Comparison of ENCODE assay signal across 10 cellular contexts in genomic region chr16:67349172-67349571, GRCh38. TPM values are rescaled to one million over a fixed set of nuclear protein-coding genes. Genes with fewer than 3 reads are reported as not detected.
DNase-seq lines count a peak whose midpoint lies in the region; ATAC-seq and TF ChIP-seq lines count a peak whose summit lies in the region.
"Had no signal": no experiment of that assay in that cellular context is flagged by ENCODE, and none has a peak within 500 bp of the region (broad histone marks: within the 10 kb centered on the region; RNA-seq: fewer than 3 reads in every experiment).

No MANE protein-coding gene starts in this region.

- intact Hi-C loops in heart right ventricle (cut with DNase I): no loop called here

- H3K27me3 ChIP-seq in heart right ventricle (no peaks in the 10 kb centered on the region), right atrium auricular region (no peaks in the 10 kb centered on the region)

- H3K4me3 ChIP-seq in heart right ventricle (no peak overlapping the region), right atrium auricular region (no peak overlapping the region), fibroblast of mammary gland (ENCODE audit: control insufficient read depth, low read depth, low read length) (no peak overlapping the region)

- H3K9me3 ChIP-seq in heart right ventricle: no peaks in the 10 kb centered on the region
- H3K9me3 ChIP-seq in right atrium auricular region: no peaks in the 10 kb centered on the region

- no peak for DNase-seq in heart right ventricle
- DNase-seq in right atrium auricular region (ENCODE audit: low spot score): no peak
- peak; percentile 47 for DNase-seq in OCI-M1 (lab: John Stamatoyannopoulos, UW)
- peak; percentile 46 for DNase-seq in fibroblast of mammary gland (ENCODE audit: low read depth)
- DNase-seq in hippocampal formation (lab: John Stamatoyannopoulos, UW): no peak
- no peak for DNase-seq in stimulated activated CD4-positive, alpha-beta T cell treated with anti-CD3 and anti-CD28 coated beads, Interleukin-12 subunit alpha, Interleukin-12 subunit beta, amount 100 ng/mL, for 4 hours
- DNase-seq in iPS-NIHi11 (ENCODE audit: low spot score): no peak

- H3K36me3 ChIP-seq in heart right ventricle: no peaks in the 10 kb centered on the region
- H3K36me3 ChIP-seq in right atrium auricular region: no peaks in the 10 kb centered on the region

- no peak overlapping the region for H3K27ac ChIP-seq in heart right ventricle
- H3K27ac ChIP-seq in right atrium auricular region: no peak overlapping the region
- H3K27ac ChIP-seq: VCaP had no signal

- TF ChIP-seq CTCF in heart right ventricle (IDR thresholded peaks at IDR 0.05) (peak in 8 of 9 donors; percentile 19 to 58 (median 46)), right atrium auricular region (IDR thresholded peaks at IDR 0.05) (peak in 1 of 2 donors; percentile 54), fibroblast of mammary gland (conservative IDR thresholded peaks at IDR 0.05; ENCODE audit: control insufficient read depth, insufficient read depth, low read depth, low read length) (peak; percentile 61)

- no peak for ATAC-seq in heart right ventricle
- ATAC-seq in GM19395 (IDR thresholded peaks at IDR 0.05; ENCODE audit: unreplicated experiment): no peak

- H3K4me1 ChIP-seq in heart right ventricle (peaks cover 0 to 11% (median 6%) of the 10 kb centered on the region in 9 donors), right atrium auricular region (no peaks in the 10 kb centered on the region)

RNA-seq across cellular contexts. Expression of gene LRRC36, which starts 22.6 kb away (rescaled TPM):
- total RNA-seq in heart right ventricle: under 1 TPM in 1 of 10 donors, not detected in 9; 0.26 TPM
- polyA plus RNA-seq in heart right ventricle: under 1 TPM; 0.42 to 0.88 TPM
- total RNA-seq in right atrium auricular region: under 1 TPM; 0.33 to 0.43 TPM

RNA-seq across cellular contexts. Expression of gene KCTD19, which starts 22.6 kb away (rescaled TPM):
- total RNA-seq in heart right ventricle (not detected), right atrium auricular region (under 1 TPM in 1 of 2 donors, not detected in 1; 0.08 TPM)
- under 1 TPM; 0.01 to 0.22 TPM for polyA plus RNA-seq in heart right ventricle
- total RNA-seq: posterior vena cava had no signal

RNA-seq across cellular contexts. Expression of gene TPPP3, which starts 44.1 kb away (rescaled TPM):
- total RNA-seq in heart right ventricle (10 to 100 TPM in 1 of 10 donors, 1 to 10 TPM in 9; 6.4 to 15.9 (median 9.0) TPM), right atrium auricular region (10 to 100 TPM; 24.1 to 56.4 TPM)
- polyA plus RNA-seq in heart right ventricle: 10 to 100 TPM; 21.1 to 26.1 TPM

Comparison
In these comparisons a context has a peak if more than half of its experiments do, and no peak if none do; other contexts are left out.
1. DNase-seq: peak in OCI-M1 (single experiment) and fibroblast of mammary gland (single experiment); none in heart right ventricle (0 of 2), right atrium auricular region (single experiment), hippocampal formation (0 of 2), stimulated activated CD4-positive, alpha-beta T cell treated with anti-CD3 and anti-CD28 coated beads, Interleukin-12 subunit alpha, Interleukin-12 subunit beta, amount 100 ng/mL, for 4 hours (single experiment) and iPS-NIHi11 (single experiment).